ENCODE assay signal across 19 cellular contexts in the genomic region with DNA sequence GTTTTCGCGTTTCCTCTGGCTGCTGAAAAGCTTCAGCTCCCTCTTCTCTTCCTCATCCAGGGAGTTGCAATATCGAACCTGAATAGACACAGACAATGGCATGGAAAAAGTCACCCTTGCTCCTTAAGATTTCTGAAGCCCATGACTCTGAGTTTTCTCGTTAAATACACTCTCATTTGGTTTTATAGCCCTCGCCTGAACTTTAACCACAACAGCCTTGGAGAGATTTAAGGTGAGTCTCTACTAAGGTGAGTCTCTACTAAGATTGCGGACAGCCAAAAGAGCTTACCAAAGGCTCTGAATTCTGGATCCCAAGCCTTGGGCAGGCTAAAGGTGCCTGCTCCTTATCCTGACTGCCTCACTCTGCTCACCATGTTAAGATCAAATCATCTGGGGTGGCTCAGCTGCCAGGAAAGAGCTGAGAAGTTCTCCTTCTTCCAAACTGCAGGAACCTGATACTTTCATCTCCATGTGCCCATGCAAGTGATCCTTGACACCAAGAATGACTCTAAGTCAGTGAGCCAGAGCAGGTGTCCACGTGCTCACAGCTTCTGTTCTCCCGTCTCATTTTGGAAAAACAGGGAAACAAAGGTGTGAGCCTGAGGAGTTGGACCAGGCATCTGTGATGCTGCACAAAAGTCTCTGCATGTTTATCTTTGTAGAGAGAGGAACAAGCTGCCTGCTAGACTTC.
DNase-seq lines count a peak whose midpoint lies in the region; ATAC-seq and TF ChIP-seq lines count a peak whose summit lies in the region.
"Had no signal": no experiment of that assay in that cellular context is flagged by ENCODE, and none has a peak within 500 bp of the region (broad histone marks: within the 10 kb centered on the region; RNA-seq: fewer than 3 reads in every experiment).

No MANE protein-coding gene starts in this region.

- DNase-seq in Caco-2 (no peak), NCI-H69 (lab: John Stamatoyannopoulos, UW) (peak; percentile 24), left colon (no peak), NOMO-1 treated with DMSO at 0.1 percent for 48 hours (lab: John Stamatoyannopoulos, UW; ENCODE audit: unreplicated experiment) (no peak), mammary epithelial cell (no peak)
- DNase-seq: CD4-positive, CD25-positive, alpha-beta regulatory T cell; KG1; MG63; NCI-H1105 treated with DMSO at 0.1 percent for 48 hours; NCI-H2029; NCI-H2227 treated with DMSO at 0.1 percent for 48 hours; NCI-H526 treated with DMSO at 0.1 percent for 48 hours; OCI-M1; Peyer's patch; SHP77 treated with DMSO at 0.1 percent for 48 hours had no signal

- no TSS peak for BruUV-seq in Caco-2 (replicated peaks; lab: Mats Ljungman, UMichigan)
- BruUV-seq in mammary epithelial cell (replicated peaks; lab: Mats Ljungman, UMichigan): no TSS peak

- H3K4me2 ChIP-seq in parathyroid adenoma (ENCODE audit: low read length) (peak overlapping the region; percentile 39), mammary epithelial cell (ENCODE audit: insufficient read depth, low read depth, low read length) (no peak overlapping the region)
- H3K4me2 ChIP-seq: BLaER1 had no signal

- WGBS in mammary epithelial cell (ENCODE audit: low coverage, missing lambda C conversion rate): 85% methylated on average over 8 of the region's 8 CpGs

- H3K4me1 Mint-ChIP-seq in Caco-2 (ENCODE audit: low read depth, unreplicated experiment): peaks cover 31% of the 10 kb centered on the region
- H3K4me1 Mint-ChIP-seq: CD4-positive, CD25-positive, alpha-beta regulatory T cell had no signal

- H3K9me3 ChIP-seq in Caco-2 (no peaks in the 10 kb centered on the region; the same call in 1 of the 2 replicates), parathyroid adenoma (ENCODE audit: control insufficient read depth, low read length) (no peaks in the 10 kb centered on the region), mammary epithelial cell (replicated peaks; ENCODE audit: insufficient read depth, low read length) (no peaks in the 10 kb centered on the region)
- H3K9me3 ChIP-seq: BLaER1, MG63, Peyer's patch had no signal

- peaks cover 69% of the 10 kb centered on the region for H3K4me1 ChIP-seq in Caco-2
- peaks cover 22% of the 10 kb centered on the region for H3K4me1 ChIP-seq in parathyroid adenoma
- peaks cover 50% of the 10 kb centered on the region for H3K4me1 ChIP-seq in mammary epithelial cell (ENCODE audit: insufficient read depth, low read length)
- H3K4me1 ChIP-seq: BLaER1 had no signal

- peaks cover 11% of the 10 kb centered on the region for H3K36me3 Mint-ChIP-seq in Caco-2 (ENCODE audit: insufficient read depth, unreplicated experiment)
- H3K36me3 Mint-ChIP-seq: CD4-positive, CD25-positive, alpha-beta regulatory T cell had no signal

- CTCF ChIA-PET in Caco-2 (lab: Charles Lee): no interaction called here
- CTCF ChIA-PET in mammary epithelial cell (lab: Charles Lee; ENCODE audit: low non-redundant PET): no interaction called here

- H3K79me2 ChIP-seq in parathyroid adenoma: no peaks in the 10 kb centered on the region
- peaks cover 13% of the 10 kb centered on the region for H3K79me2 ChIP-seq in mammary epithelial cell (ENCODE audit: insufficient read depth, low read length)

- peak overlapping the region; percentile 20 for H3K27ac Mint-ChIP-seq in Caco-2 (ENCODE audit: unreplicated experiment)
- H3K27ac Mint-ChIP-seq: CD4-positive, CD25-positive, alpha-beta regulatory T cell had no signal

- dilution Hi-C loops in mammary epithelial cell (cut with HindIII; ENCODE audit: low sequenced_read_pairs): no loop called here

- no peak overlapping the region for H3K27ac ChIP-seq in parathyroid adenoma
- no peak overlapping the region for H3K27ac ChIP-seq in mammary epithelial cell (ENCODE audit: insufficient read depth, low read depth, low read length)
- H3K27ac ChIP-seq: BLaER1, Peyer's patch had no signal

- H4K20me1 ChIP-seq in mammary epithelial cell (ENCODE audit: insufficient read depth, low read length): no peaks in the 10 kb centered on the region
- H4K20me1 ChIP-seq: BLaER1 had no signal

- H3K36me3 ChIP-seq in Caco-2 (ENCODE audit: control insufficient read depth, insufficient read depth, low read length) (no peaks in the 10 kb centered on the region), parathyroid adenoma (ENCODE audit: control insufficient read depth, insufficient read depth, low read length) (no peaks in the 10 kb centered on the region), mammary epithelial cell (ENCODE audit: insufficient read depth, low read length) (peaks cover 28% of the 10 kb centered on the region)
- H3K36me3 ChIP-seq: BLaER1, MG63, Peyer's patch had no signal

- POLR2A ChIA-PET in Caco-2 (lab: Charles Lee): no interaction called here

- no peaks in the 10 kb centered on the region for H3K27me3 Mint-ChIP-seq in Caco-2 (ENCODE audit: insufficient read depth, unreplicated experiment)
- H3K27me3 Mint-ChIP-seq: CD4-positive, CD25-positive, alpha-beta regulatory T cell had no signal

- in situ Hi-C loops in mammary epithelial cell (cut with MboI; ENCODE audit: low sequenced_read_pairs in 2 of 2): no loop called here

- H3K27me3 ChIP-seq in Caco-2 (replicated peaks; ENCODE audit: control insufficient read depth, insufficient read depth, low read length): no peaks in the 10 kb centered on the region
- no peaks in the 10 kb centered on the region for H3K27me3 ChIP-seq in parathyroid adenoma (ENCODE audit: control insufficient read depth, insufficient read depth, low read length)
- no peaks in the 10 kb centered on the region for H3K27me3 ChIP-seq in mammary epithelial cell (ENCODE audit: insufficient read depth, low read length)
- H3K27me3 ChIP-seq: BLaER1, MG63, Peyer's patch had no signal

- TF ChIP-seq CTCF in Caco-2 (IDR thresholded peaks at IDR 0.05; ENCODE audit: insufficient read depth in 1 of 2, low read depth in 1 of 2, low read length in 1 of 2, severe bottlenecking in 1 of 2, unreplicated experiment in 1 of 2) (no peak), parathyroid adenoma (IDR thresholded peaks at IDR 0.05) (no peak), mammary epithelial cell (conservative IDR thresholded peaks at IDR 0.05 in 1 of 2, IDR thresholded peaks at IDR 0.05 in 1 of 2; ENCODE audit: extremely low read depth in 1 of 2, insufficient read depth in 1 of 2, low read depth in 1 of 2, low read length in 2 of 2) (no peak)

- H3K4me3 ChIP-seq in Caco-2 (ENCODE audit: low read depth, low read length) (no peak overlapping the region), parathyroid adenoma (ENCODE audit: low read depth, low read length) (no peak overlapping the region), mammary epithelial cell (replicated peaks in 1 of 3; ENCODE audit: insufficient read depth in 1 of 3, low read depth in 2 of 3, low read length in 3 of 3) (no peak overlapping the region)
- H3K4me3 ChIP-seq: BLaER1, MG63, Peyer's patch had no signal

- H3K9me3 Mint-ChIP-seq in Caco-2 (ENCODE audit: unreplicated experiment): no peaks in the 10 kb centered on the region

- H2AFZ ChIP-seq in parathyroid adenoma (no peak overlapping the region), mammary epithelial cell (ENCODE audit: low read depth, low read length) (no peak overlapping the region)

- intact Hi-C loops in Caco-2 (cut with micrococcal nuclease; ENCODE audit: unreplicated experiment): loop anchor here (5.0 kb wide), 1 partner anchor 87 kb away; no protein-coding TSS in a partner anchor
- intact Hi-C loops in left colon (cut with DNase I, micrococcal nuclease): no loop called here
- intact Hi-C loops in mammary epithelial cell (cut with micrococcal nuclease): no loop called here

- H3K4me3 Mint-ChIP-seq in Caco-2 (ENCODE audit: unreplicated experiment): no peak overlapping the region
- H3K4me3 Mint-ChIP-seq: CD4-positive, CD25-positive, alpha-beta regulatory T cell had no signal

- ATAC-seq in left colon (peak; percentile 70), GM18873 (IDR thresholded peaks at IDR 0.05; ENCODE audit: low FRiP score, unreplicated experiment) (no peak)
- ATAC-seq: HCT116 had no signal

- H3K9ac ChIP-seq in parathyroid adenoma: no peak overlapping the region
- no peak overlapping the region for H3K9ac ChIP-seq in mammary epithelial cell (ENCODE audit: insufficient read depth, low read length)
- H3K9ac ChIP-seq: BLaER1 had no signal
